ENCODE assay signal across 17 cellular contexts in the genomic region with DNA sequence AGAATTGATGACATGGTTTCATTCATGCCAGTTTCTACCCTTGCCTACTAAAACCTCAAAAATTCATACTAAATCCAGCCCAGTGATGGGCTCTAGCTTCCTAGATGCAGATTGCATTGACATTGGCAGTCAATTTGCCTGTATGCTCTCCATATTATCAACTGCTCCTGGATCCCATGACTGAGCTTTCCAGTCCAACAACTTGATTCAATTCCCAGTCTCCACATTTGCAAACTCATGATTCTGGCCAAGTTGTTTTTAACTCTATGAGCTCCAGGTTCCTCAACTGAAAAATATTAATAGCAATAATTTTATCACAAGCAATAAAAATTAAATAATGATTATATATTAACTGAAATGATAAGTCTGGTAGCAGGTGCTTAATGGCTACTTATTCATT. TPM values are rescaled to one million over a fixed set of nuclear protein-coding genes. Genes with fewer than 3 reads are reported as not detected.
DNase-seq lines count a peak whose midpoint lies in the region; ATAC-seq and TF ChIP-seq lines count a peak whose summit lies in the region.
"Had no signal": no experiment of that assay in that cellular context is flagged by ENCODE, and none has a peak within 500 bp of the region (broad histone marks: within the 10 kb centered on the region; RNA-seq: fewer than 3 reads in every experiment).

No MANE protein-coding gene starts in this region.

- no peak overlapping the region for H3K4me2 ChIP-seq in parathyroid adenoma (ENCODE audit: low read length)

- intact Hi-C loops in left ventricle myocardium inferior (cut with micrococcal nuclease) (no loop called here), left cardiac atrium (cut with DNase I) (no loop called here)

- H3K9ac ChIP-seq in parathyroid adenoma = no peak overlapping the region
- H3K9ac ChIP-seq: GM23248 had no signal

- TF ChIP-seq CTCF in left ventricle myocardium inferior (IDR thresholded peaks at IDR 0.05; ENCODE audit: borderline replicate concordance) (no peak), right atrium auricular region (IDR thresholded peaks at IDR 0.05) (no peak), parathyroid adenoma (IDR thresholded peaks at IDR 0.05) (no peak)

- H3K27ac ChIP-seq in left ventricle myocardium inferior (replicated peaks) (peak overlapping the region; percentile 66), right atrium auricular region (peak overlapping the region; percentile 14 to 41), parathyroid adenoma (peak overlapping the region; percentile 0)
- H3K27ac ChIP-seq: GM23248, HL-60 had no signal

- H3K4me1 ChIP-seq in left ventricle myocardium inferior = peaks cover 44% of the 10 kb centered on the region
- peaks cover 0 to 9% of the 10 kb centered on the region in 2 donors for H3K4me1 ChIP-seq in right atrium auricular region
- peaks cover 28% of the 10 kb centered on the region for H3K4me1 ChIP-seq in parathyroid adenoma
- H3K4me1 ChIP-seq: BE2C had no signal

- no peak for ATAC-seq in left cardiac atrium

- H3K27me3 ChIP-seq in left ventricle myocardium inferior (ENCODE audit: low read depth) = no peaks in the 10 kb centered on the region
- H3K27me3 ChIP-seq in right atrium auricular region = no peaks in the 10 kb centered on the region
- no peaks in the 10 kb centered on the region for H3K27me3 ChIP-seq in parathyroid adenoma (ENCODE audit: control insufficient read depth, insufficient read depth, low read length)
- H3K27me3 ChIP-seq: BE2C had no signal

- H3K4me3 ChIP-seq in left ventricle myocardium inferior (no peak overlapping the region), right atrium auricular region (no peak overlapping the region), parathyroid adenoma (ENCODE audit: low read depth, low read length) (no peak overlapping the region)
- H3K4me3 ChIP-seq: GM23248 had no signal

- no peaks in the 10 kb centered on the region for H3K36me3 ChIP-seq in left ventricle myocardium inferior
- H3K36me3 ChIP-seq in right atrium auricular region = no peaks in the 10 kb centered on the region
- H3K36me3 ChIP-seq in parathyroid adenoma (ENCODE audit: control insufficient read depth, insufficient read depth, low read length) = no peaks in the 10 kb centered on the region
- H3K36me3 ChIP-seq: BE2C had no signal

- peaks cover 11% of the 10 kb centered on the region for H3K9me3 ChIP-seq in left ventricle myocardium inferior (replicated peaks)
- peaks cover 0 to 4% of the 10 kb centered on the region in 2 donors for H3K9me3 ChIP-seq in right atrium auricular region
- H3K9me3 ChIP-seq in parathyroid adenoma (ENCODE audit: control insufficient read depth, low read length) = no peaks in the 10 kb centered on the region
- H3K9me3 ChIP-seq: BE2C had no signal

- peak overlapping the region; percentile 47 for H2AFZ ChIP-seq in parathyroid adenoma
- H2AFZ ChIP-seq: GM23248 had no signal

- H3K79me2 ChIP-seq in parathyroid adenoma = no peaks in the 10 kb centered on the region

- DNase-seq in left ventricle myocardium inferior (no peak), left cardiac atrium (no peak), right atrium auricular region (ENCODE audit: low spot score) (no peak), AG08395 (ENCODE audit: low spot score) (no peak), NCI-H1436 (lab: John Stamatoyannopoulos, UW) (no peak)
- DNase-seq: BE2C; C1 segment of cervical spinal cord; CD4-positive, CD25-positive, alpha-beta regulatory T cell; CD8-positive, alpha-beta memory T cell; COR-L47; DMS 273 treated with DMSO at 0.1 percent for 48 hours; DMS53; GM23248 had no signal

RNA-seq across cellular contexts. Expression of gene DSC1, which starts 51.0 kb away (rescaled TPM):
- total RNA-seq in left ventricle myocardium inferior (7.5 TPM), left cardiac atrium (10 to 100 TPM; 32.9 to 52.4 TPM), right atrium auricular region (10 to 100 TPM; 54.0 to 75.3 TPM)
- total RNA-seq: A172; CD4-positive, CD25-positive, alpha-beta regulatory T cell; GM23248; HT1080 had no signal

Comparison
In these comparisons a context has a peak if more than half of its experiments do, and no peak if none do; other contexts are left out.
1. H3K27ac ChIP-seq: peak in every context shown above with its lines; median percentile 66 in left ventricle myocardium inferior; 28 in right atrium auricular region; 0 in parathyroid adenoma.